ENCODE assay signal across 8 cellular contexts in genomic region chr13:73765651-73766384, GRCh38.
DNase-seq lines count a peak whose midpoint lies in the region; ATAC-seq, FAIRE-seq and TF ChIP-seq lines count a peak whose summit lies in the region.

No MANE protein-coding gene starts in this region.

- H3K27ac ChIP-seq in breast epithelium (peak overlapping the region; percentile 17 to 73), keratinocyte (ENCODE audit: control insufficient read depth, insufficient read depth, low read length) (no peak overlapping the region)

- CTCF ChIA-PET in WTC11 (lab: Charles Lee), result interaction anchor here (0.6 to 4.5 kb wide), 4 partner anchors 9 to 1454 kb away, joined by 3 to 21 read pairs (median 4); no protein-coding TSS in a partner anchor

- H3K4me1 ChIP-seq in breast epithelium (no peaks in the 10 kb centered on the region), keratinocyte (ENCODE audit: control insufficient read depth, extremely low read depth, insufficient read depth, low read length) (no peaks in the 10 kb centered on the region)

- peak overlapping the region; percentile 65 for H3K4me3 Mint-ChIP-seq in WTC11

- FAIRE-seq in keratinocyte (lab: Jason Lieb, UNC), result no peak

- no peaks in the 10 kb centered on the region for H3K36me3 Mint-ChIP-seq in WTC11

- intact Hi-C loops in breast epithelium (cut with DNase I; ENCODE audit: low total_unique reads), result loop anchor here (5.0 kb wide), 1 partner anchor 1596 kb away; no protein-coding TSS in a partner anchor

- no peak for TF ChIP-seq POLR2A in breast epithelium (IDR thresholded peaks at IDR 0.05)

- H3K9ac ChIP-seq in keratinocyte (ENCODE audit: control insufficient read depth, extremely low read depth, insufficient read depth, low read length), result no peak overlapping the region

- no peaks in the 10 kb centered on the region for H3K9me1 ChIP-seq in keratinocyte (ENCODE audit: control insufficient read depth, extremely low read depth, insufficient read depth, low read length)

- H3K79me2 ChIP-seq in keratinocyte (ENCODE audit: control insufficient read depth, insufficient read depth, low read length), result no peaks in the 10 kb centered on the region

- peak overlapping the region; percentile 34 for H3K4me2 ChIP-seq in keratinocyte (ENCODE audit: control insufficient read depth, extremely low read depth, insufficient read depth, low read depth, low read length)

- H3K9me3 Mint-ChIP-seq in WTC11, result 0 out of 2 replicates have a peak, but pooled peaks cover under 1% of the 10 kb centered on the region

- peak; percentile 25 for DNase-seq in CD1c-positive myeloid dendritic cell (ENCODE audit: extremely low spot score)
- peak; percentile 93 for DNase-seq in NCI-H1105 treated with DMSO at 0.1 percent for 48 hours (lab: John Stamatoyannopoulos, UW)
- peak; percentile 77 for DNase-seq in WTC11 (ENCODE audit: low spot score)
- peak; percentile 44 to 57 for DNase-seq in breast epithelium (ENCODE audit: low spot score in 2 of 2)
- no peak for DNase-seq in keratinocyte (ENCODE audit: low read depth, low spot score)
- peak; percentile 69 for DNase-seq in smooth muscle cell of the brain vasculature (ENCODE audit: low read depth, low spot score)
- DNase-seq in HuH-7.5 (ENCODE audit: low spot score), result no peak

- TF ChIP-seq CTCF in WTC11 (IDR thresholded peaks at IDR 0.05) (no peak), breast epithelium (IDR thresholded peaks at IDR 0.05) (no peak), keratinocyte (optimal IDR thresholded peaks at IDR 0.05 in 1 of 3, IDR thresholded peaks at IDR 0.05 in 1 of 3, conservative IDR thresholded peaks at IDR 0.05 in 1 of 3; ENCODE audit: extremely low read depth in 1 of 3, insufficient read depth in 2 of 3, low read length in 3 of 3) (no peak)

- ATAC-seq in GM21717 (IDR thresholded peaks at IDR 0.05; ENCODE audit: unreplicated experiment), result peak; percentile 53
- ATAC-seq in WTC11, result peak; percentile 84

- no peaks in the 10 kb centered on the region for H3K27me3 Mint-ChIP-seq in WTC11 (ENCODE audit: low read depth)

- POLR2A ChIA-PET in WTC11 (lab: Charles Lee), result interaction anchor here (1.2 kb wide), 1 partner anchor 13 kb away, joined by 3 read pairs; no protein-coding TSS in a partner anchor

- peak overlapping the region; percentile 99 for H3K27ac Mint-ChIP-seq in WTC11

- dilution Hi-C loops in keratinocyte (cut with MboI; ENCODE audit: extremely low pct_ligation_motif_present, low sequenced_read_pairs), result no loop called here

- no peaks in the 10 kb centered on the region for H3K36me3 ChIP-seq in breast epithelium
- H3K36me3 ChIP-seq in keratinocyte (ENCODE audit: control insufficient read depth in 2 of 2, extremely low read depth in 1 of 2, insufficient read depth in 2 of 2, low read length in 2 of 2), result no peaks in the 10 kb centered on the region

- peaks cover 71% of the 10 kb centered on the region for H3K4me1 Mint-ChIP-seq in WTC11

- peak overlapping the region; percentile 5 for H2AFZ ChIP-seq in keratinocyte (ENCODE audit: control insufficient read depth, low read length)

- H3K4me3 ChIP-seq in breast epithelium, result peak overlapping the region in 2 of 3 donors; percentile 18 to 47
- H3K4me3 ChIP-seq in keratinocyte (ENCODE audit: control insufficient read depth in 2 of 3, extremely low read depth in 1 of 3, insufficient read depth in 2 of 3, low read depth in 1 of 3, low read length in 3 of 3), result no peak overlapping the region

- H3K27me3 ChIP-seq in breast epithelium, result no peaks in the 10 kb centered on the region
- no peaks in the 10 kb centered on the region for H3K27me3 ChIP-seq in keratinocyte (ENCODE audit: control insufficient read depth, extremely low read depth, insufficient read depth, low read length)

- H3K9me3 ChIP-seq in breast epithelium (no peaks in the 10 kb centered on the region), keratinocyte (ENCODE audit: control insufficient read depth, low read depth, low read length) (no peaks in the 10 kb centered on the region)

- no peaks in the 10 kb centered on the region for H4K20me1 ChIP-seq in keratinocyte (ENCODE audit: control insufficient read depth, extremely low read depth, insufficient read depth, low read length)

TF ChIP-seq in WTC11, 78 proteins besides CTCF, POLR2A, EP300 and RAD21:
- TF ChIP-seq SMAD4 (CRISPR knock-in tag; IDR thresholded peaks at IDR 0.05) (no peak), ZNF232 (CRISPR knock-in tag; IDR thresholded peaks at IDR 0.05) (no peak), FOXP4 (CRISPR knock-in tag; IDR thresholded peaks at IDR 0.05) (peak; percentile 40; the same call in 1 of the 2 replicates), ETV6 (CRISPR knock-in tag; IDR thresholded peaks at IDR 0.05) (peak; percentile 58), ZNF281 (CRISPR knock-in tag; IDR thresholded peaks at IDR 0.05) (peak; percentile 52; the same call in 1 of the 2 replicates), ZNF512 (CRISPR knock-in tag; IDR thresholded peaks at IDR 0.05; ENCODE audit: borderline replicate concordance) (no peak), JAZF1 (CRISPR knock-in tag; IDR thresholded peaks at IDR 0.05) (no peak), NFATC4 (CRISPR knock-in tag; IDR thresholded peaks at IDR 0.05) (no peak)

Comparison
In these comparisons a context has a peak if more than half of its experiments do, and no peak if none do; other contexts are left out.
1. DNase-seq: peak in CD1c-positive myeloid dendritic cell (single experiment), NCI-H1105 treated with DMSO at 0.1 percent for 48 hours (single experiment), WTC11 (single experiment), breast epithelium (2 of 2) and smooth muscle cell of the brain vasculature (single experiment); none in keratinocyte (single experiment) and HuH-7.5 (single experiment).
2. H3K4me3 ChIP-seq: peak in breast epithelium (2 of 3); none in keratinocyte (0 of 3).